In genomic region chr3:180828723-180829408, GRCh38 we compare ENCODE assay signal across 1 cellular context.
TF ChIP-seq lines count a peak whose summit lies in the region.

No MANE protein-coding gene starts in this region.

TF ChIP-seq in SK-N-SH, 30 proteins besides CTCF, POLR2A, EP300 and RAD21 (continued from another document):
- TF ChIP-seq, protein P1, sequence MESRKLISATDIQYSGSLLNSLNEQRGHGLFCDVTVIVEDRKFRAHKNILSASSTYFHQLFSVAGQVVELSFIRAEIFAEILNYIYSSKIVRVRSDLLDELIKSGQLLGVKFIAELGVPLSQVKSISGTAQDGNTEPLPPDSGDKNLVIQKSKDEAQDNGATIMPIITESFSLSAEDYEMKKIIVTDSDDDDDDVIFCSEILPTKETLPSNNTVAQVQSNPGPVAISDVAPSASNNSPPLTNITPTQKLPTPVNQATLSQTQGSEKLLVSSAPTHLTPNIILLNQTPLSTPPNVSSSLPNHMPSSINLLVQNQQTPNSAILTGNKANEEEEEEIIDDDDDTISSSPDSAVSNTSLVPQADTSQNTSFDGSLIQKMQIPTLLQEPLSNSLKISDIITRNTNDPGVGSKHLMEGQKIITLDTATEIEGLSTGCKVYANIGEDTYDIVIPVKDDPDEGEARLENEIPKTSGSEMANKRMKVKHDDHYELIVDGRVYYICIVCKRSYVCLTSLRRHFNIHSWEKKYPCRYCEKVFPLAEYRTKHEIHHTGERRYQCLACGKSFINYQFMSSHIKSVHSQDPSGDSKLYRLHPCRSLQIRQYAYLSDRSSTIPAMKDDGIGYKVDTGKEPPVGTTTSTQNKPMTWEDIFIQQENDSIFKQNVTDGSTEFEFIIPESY (IDR thresholded peaks at IDR 0.05; ENCODE audit: borderline replicate concordance, low read depth): no peak
- TF ChIP-seq, protein P2, sequence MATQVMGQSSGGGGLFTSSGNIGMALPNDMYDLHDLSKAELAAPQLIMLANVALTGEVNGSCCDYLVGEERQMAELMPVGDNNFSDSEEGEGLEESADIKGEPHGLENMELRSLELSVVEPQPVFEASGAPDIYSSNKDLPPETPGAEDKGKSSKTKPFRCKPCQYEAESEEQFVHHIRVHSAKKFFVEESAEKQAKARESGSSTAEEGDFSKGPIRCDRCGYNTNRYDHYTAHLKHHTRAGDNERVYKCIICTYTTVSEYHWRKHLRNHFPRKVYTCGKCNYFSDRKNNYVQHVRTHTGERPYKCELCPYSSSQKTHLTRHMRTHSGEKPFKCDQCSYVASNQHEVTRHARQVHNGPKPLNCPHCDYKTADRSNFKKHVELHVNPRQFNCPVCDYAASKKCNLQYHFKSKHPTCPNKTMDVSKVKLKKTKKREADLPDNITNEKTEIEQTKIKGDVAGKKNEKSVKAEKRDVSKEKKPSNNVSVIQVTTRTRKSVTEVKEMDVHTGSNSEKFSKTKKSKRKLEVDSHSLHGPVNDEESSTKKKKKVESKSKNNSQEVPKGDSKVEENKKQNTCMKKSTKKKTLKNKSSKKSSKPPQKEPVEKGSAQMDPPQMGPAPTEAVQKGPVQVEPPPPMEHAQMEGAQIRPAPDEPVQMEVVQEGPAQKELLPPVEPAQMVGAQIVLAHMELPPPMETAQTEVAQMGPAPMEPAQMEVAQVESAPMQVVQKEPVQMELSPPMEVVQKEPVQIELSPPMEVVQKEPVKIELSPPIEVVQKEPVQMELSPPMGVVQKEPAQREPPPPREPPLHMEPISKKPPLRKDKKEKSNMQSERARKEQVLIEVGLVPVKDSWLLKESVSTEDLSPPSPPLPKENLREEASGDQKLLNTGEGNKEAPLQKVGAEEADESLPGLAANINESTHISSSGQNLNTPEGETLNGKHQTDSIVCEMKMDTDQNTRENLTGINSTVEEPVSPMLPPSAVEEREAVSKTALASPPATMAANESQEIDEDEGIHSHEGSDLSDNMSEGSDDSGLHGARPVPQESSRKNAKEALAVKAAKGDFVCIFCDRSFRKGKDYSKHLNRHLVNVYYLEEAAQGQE (IDR thresholded peaks at IDR 0.05; ENCODE audit: low read depth, low read length): no peak
